8 cellular contexts compared by ENCODE assay signal in genomic region chr12:55060470-55060869, GRCh38. TPM values are rescaled to one million over a fixed set of nuclear protein-coding genes. Genes with fewer than 3 reads are reported as not detected.
A peak's percentile ranks its signal among the peaks of the same experiment; 100 is the strongest.
DNase-seq lines count a peak whose midpoint lies in the region; ATAC-seq and TF ChIP-seq lines count a peak whose summit lies in the region.

No MANE protein-coding gene starts in this region.

- H3K4me1 ChIP-seq in right atrium auricular region (no peaks in the 10 kb centered on the region), sigmoid colon (no peaks in the 10 kb centered on the region)

- no peak for TF ChIP-seq POLR2A in sigmoid colon (IDR thresholded peaks at IDR 0.05)

- H3K27ac ChIP-seq in right atrium auricular region (no peak overlapping the region), coronary artery (no peak overlapping the region), sigmoid colon (no peak overlapping the region)

- H3K27me3 ChIP-seq in right atrium auricular region: no peaks in the 10 kb centered on the region
- peaks cover 0 to 7% (median 0%) of the 10 kb centered on the region in 3 donors for H3K27me3 ChIP-seq in sigmoid colon

- H3K9me3 ChIP-seq in right atrium auricular region (no peaks in the 10 kb centered on the region), sigmoid colon (no peaks in the 10 kb centered on the region)

- TF ChIP-seq CTCF in right atrium auricular region (IDR thresholded peaks at IDR 0.05) (no peak), coronary artery (IDR thresholded peaks at IDR 0.05) (no peak), sigmoid colon (IDR thresholded peaks at IDR 0.05) (no peak)

- 56 to 60% methylated on average over 2 of the region's 2 CpGs for WGBS in sigmoid colon, 2 donors

- peak; percentile 99 for ATAC-seq in HG02623 (IDR thresholded peaks at IDR 0.05; ENCODE audit: unreplicated experiment)

- no peak for TF ChIP-seq EP300 in sigmoid colon (IDR thresholded peaks at IDR 0.05)

- intact Hi-C loops in sigmoid colon (cut with DNase I): no loop called here

- peak; percentile 9 for DNase-seq in DMS53 (lab: John Stamatoyannopoulos, UW)
- DNase-seq in DMS53 treated with DMSO at 0.1 percent for 48 hours (lab: John Stamatoyannopoulos, UW; ENCODE audit: unreplicated experiment): no peak
- DNase-seq in NCI-H460 (ENCODE audit: extremely low read depth, low read depth): peak; percentile 5
- peak; percentile 45 to 48 for DNase-seq in stimulated activated CD4-positive, alpha-beta T cell treated with anti-CD3 and anti-CD28 coated beads, Interleukin-2, amount 100 ng/mL, for 24 hours
- DNase-seq in right atrium auricular region (ENCODE audit: low spot score): no peak
- DNase-seq in coronary artery (ENCODE audit: low spot score): no peak
- DNase-seq in sigmoid colon: no peak

- H3K36me3 ChIP-seq in right atrium auricular region: no peaks in the 10 kb centered on the region
- no peaks in the 10 kb centered on the region for H3K36me3 ChIP-seq in sigmoid colon

- no peak overlapping the region for H3K4me3 ChIP-seq in right atrium auricular region
- no peak overlapping the region for H3K4me3 ChIP-seq in coronary artery
- no peak overlapping the region for H3K4me3 ChIP-seq in sigmoid colon

RNA-seq across cellular contexts. Expression of gene NEUROD4, which starts 40.7 kb away (rescaled TPM):
- not detected in 2 replicates for total RNA-seq in NCI-H460 (2014; rRNA removed; shearing (Covaris generic))
- polyA plus RNA-seq in NCI-H460 (2014; cell fraction: nucleus; rRNA removed): not detected in 2 replicates
- not detected for total RNA-seq in right atrium auricular region
- not detected for total RNA-seq in sigmoid colon
- not detected for polyA plus RNA-seq in sigmoid colon

Comparison
In these comparisons a context has a peak if more than half of its experiments do, and no peak if none do; other contexts are left out.
1. DNase-seq: peak in DMS53 (single experiment), NCI-H460 (single experiment) and stimulated activated CD4-positive, alpha-beta T cell treated with anti-CD3 and anti-CD28 coated beads, Interleukin-2, amount 100 ng/mL, for 24 hours (2 of 2); none in DMS53 treated with DMSO at 0.1 percent for 48 hours (single experiment), right atrium auricular region (single experiment), coronary artery (single experiment) and sigmoid colon (single experiment).